8 cellular contexts compared by ENCODE assay signal in the genomic region with DNA sequence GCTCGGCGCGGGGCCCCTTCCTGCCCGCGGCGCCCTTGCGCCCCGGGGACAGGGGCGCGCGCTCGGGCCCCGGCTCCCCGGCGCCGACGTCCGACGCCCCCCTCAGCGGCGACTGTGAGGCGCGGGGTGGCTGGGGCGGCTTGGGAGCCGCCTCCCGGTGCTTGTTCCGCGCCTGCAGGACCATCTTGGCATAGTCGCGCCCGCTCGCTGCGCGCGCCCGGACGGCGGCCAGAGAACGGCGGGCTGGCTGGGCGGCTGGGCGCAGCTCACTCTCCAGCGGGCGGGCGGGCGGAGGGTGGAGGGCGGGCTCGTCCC. TPM values are rescaled to one million over a fixed set of nuclear protein-coding genes. Genes with fewer than 3 reads are reported as not detected.
A peak's percentile ranks its signal among the peaks of the same experiment; 100 is the strongest.
DNase-seq lines count a peak whose midpoint lies in the region; ATAC-seq, FAIRE-seq and TF ChIP-seq lines count a peak whose summit lies in the region.

Gene DPY19L1, minus strand, starts transcription at position 275 of the 315 bp plus-strand sequence. Its CDS starts 91 bp downstream, at position 184.

- no peak for TF ChIP-seq EP300 in tibial nerve (IDR thresholded peaks at IDR 0.05)

- H3K36me3 ChIP-seq in bronchial epithelial cell (ENCODE audit: control insufficient read depth, insufficient read depth, low read length) (no peaks in the 10 kb centered on the region), lung (ENCODE audit: control insufficient read depth in 2 of 2, insufficient read depth in 2 of 2, low read length in 2 of 2) (no peaks in the 10 kb centered on the region), tibial nerve (no peaks in the 10 kb centered on the region)

- H3K27ac ChIP-seq in lung (ENCODE audit: low read depth in 1 of 2, low read length in 1 of 2) (peak within 1 kb of the TSS; percentile 95), tibial nerve (peak within 1 kb of the TSS; percentile 60 to 91 (median 88))

- FAIRE-seq in bronchial epithelial cell (lab: Jason Lieb, UNC), result no peak

- H3K9me3 ChIP-seq in lung (ENCODE audit: control insufficient read depth in 2 of 2, insufficient read depth in 1 of 2, low read length in 1 of 2), result no peaks in the 10 kb centered on the region
- no peaks in the 10 kb centered on the region for H3K9me3 ChIP-seq in tibial nerve

- peaks cover 2 to 12% of the 10 kb centered on the region in 2 donors for H3K4me1 ChIP-seq in lung (ENCODE audit: control insufficient read depth in 2 of 2, insufficient read depth in 2 of 2, low read length in 2 of 2)
- H3K4me1 ChIP-seq in tibial nerve, result peaks cover 0 to 26% (median 10%) of the 10 kb centered on the region in 4 donors

- DNase-seq in bronchial epithelial cell (ENCODE audit: low read depth) (no peak), lung (ENCODE audit: low spot score) (no peak), tibial nerve (ENCODE audit: low spot score in 2 of 2) (no peak), DMS 273 (lab: John Stamatoyannopoulos, UW; ENCODE audit: unreplicated experiment) (no peak), T1000 (lab: John Stamatoyannopoulos, UW) (no peak)

- TF ChIP-seq POLR2A in tibial nerve (IDR thresholded peaks at IDR 0.05), result peak in 1 of 2 donors; percentile 40

- no peak for TF ChIP-seq CTCF in bronchial epithelial cell (IDR thresholded peaks at IDR 0.05; ENCODE audit: insufficient read depth, low read length, severe bottlenecking)
- TF ChIP-seq CTCF in lung (IDR thresholded peaks at IDR 0.05; ENCODE audit: control extremely low read depth, extremely low read depth), result no peak
- no peak for TF ChIP-seq CTCF in tibial nerve (IDR thresholded peaks at IDR 0.05)

- H3K4me3 ChIP-seq in bronchial epithelial cell (ENCODE audit: low read depth, low read length) (peak within 1 kb of the TSS; percentile 61), lung (peak within 1 kb of the TSS; percentile 85), tibial nerve (peak within 1 kb of the TSS; percentile 48 to 83 (median 66))

- no peaks in the 10 kb centered on the region for H3K27me3 ChIP-seq in bronchial epithelial cell (ENCODE audit: control insufficient read depth, insufficient read depth, low read length)
- no peaks in the 10 kb centered on the region for H3K27me3 ChIP-seq in lung (ENCODE audit: control insufficient read depth, insufficient read depth)
- H3K27me3 ChIP-seq in tibial nerve, result no peaks in the 10 kb centered on the region

- WGBS in lung, 2 donors, result 1% methylated on average over 41 to 48 of the region's 48 CpGs
- no CpG with 5 or more reads among the region's 48 CpGs for WGBS in tibial nerve, 2 donors

- ATAC-seq in GM19025 (IDR thresholded peaks at IDR 0.05; ENCODE audit: low read depth, unreplicated experiment) (peak; percentile 16), HG03460 (IDR thresholded peaks at IDR 0.05; ENCODE audit: unreplicated experiment) (peak; percentile 12), lung (ENCODE audit: insufficient read depth, low FRiP score) (no peak), GM18502 (IDR thresholded peaks at IDR 0.05; ENCODE audit: poor library complexity, unreplicated experiment) (no peak)

RNA-seq across cellular contexts. Expression of gene DPY19L1, which starts in this region (rescaled TPM):
- total RNA-seq in bronchial epithelial cell, result 8.7 and 13.4 TPM in 2 replicates
- 10 to 100 TPM; 46.1 to 83.3 TPM for total RNA-seq in lung
- polyA plus RNA-seq in lung, result 10 to 100 TPM; 10.4 to 19.4 TPM
- total RNA-seq in tibial nerve, result 10 to 100 TPM; 11.1 to 14.0 (median 12.7) TPM

Comparison
In these comparisons a context has a peak if more than half of its experiments do, and no peak if none do; other contexts are left out.
1. ATAC-seq: peak in GM19025 (single experiment) and HG03460 (single experiment); none in lung (single experiment) and GM18502 (single experiment).
2. Peak in every context shown above with its lines, with median percentiles within 50 percentile points of each other: H3K4me3 ChIP-seq.